15 cellular contexts compared by ENCODE assay signal in the genomic region with DNA sequence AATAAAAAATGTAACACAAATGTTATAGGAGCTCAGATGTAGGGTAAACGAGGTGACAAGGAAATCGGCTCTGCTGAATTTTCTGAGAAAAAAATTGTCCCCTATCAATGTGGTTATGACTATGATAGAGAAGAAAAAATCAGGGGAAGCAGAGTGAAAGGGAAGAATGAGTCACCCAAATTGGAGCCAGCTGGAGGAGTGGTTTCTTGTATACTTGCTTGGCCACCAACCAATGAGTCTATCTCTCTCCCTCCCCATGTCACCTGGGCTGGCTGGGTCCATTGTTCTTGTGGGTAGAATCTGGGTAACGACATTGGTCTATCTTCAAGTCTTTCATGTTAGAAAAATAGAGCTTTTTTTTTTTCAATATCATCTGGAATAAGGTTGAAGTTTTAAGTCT.
DNase-seq lines count a peak whose midpoint lies in the region; ATAC-seq and TF ChIP-seq lines count a peak whose summit lies in the region.
"Had no signal": no experiment of that assay in that cellular context is flagged by ENCODE, and none has a peak within 500 bp of the region (broad histone marks: within the 10 kb centered on the region; RNA-seq: fewer than 3 reads in every experiment).

No MANE protein-coding gene starts in this region.

- H3K4me3 ChIP-seq in smooth muscle cell = no peak overlapping the region
- H3K4me3 ChIP-seq in naive thymus-derived CD4-positive, alpha-beta T cell (ENCODE audit: low read length) = no peak overlapping the region
- H3K4me3 ChIP-seq: PC-9 had no signal

- POLR2A ChIA-PET in RWPE1 (lab: Yijun Ruan, JAX; ENCODE audit: low non-redundant PET) = no interaction called here
- POLR2A ChIA-PET in naive thymus-derived CD4-positive, alpha-beta T cell (lab: Charles Lee) = no interaction called here

- CTCF ChIA-PET in RWPE1 (lab: Yijun Ruan, JAX) = interaction anchor here (0.6 to 0.7 kb wide), 2 partner anchors 46 to 266 kb away, joined by 3 read pairs; no protein-coding TSS in a partner anchor
- CTCF ChIA-PET in naive thymus-derived CD4-positive, alpha-beta T cell (lab: Charles Lee) = no interaction called here

- no peaks in the 10 kb centered on the region for H3K9me3 ChIP-seq in smooth muscle cell (replicated peaks; ENCODE audit: low read depth)
- H3K9me3 ChIP-seq in naive thymus-derived CD4-positive, alpha-beta T cell (ENCODE audit: control insufficient read depth in 2 of 3, low read length in 3 of 3) = no peaks in the 10 kb centered on the region

- H3K4me1 Mint-ChIP-seq in naive thymus-derived CD4-positive, alpha-beta T cell = no peaks in the 10 kb centered on the region
- H3K4me1 Mint-ChIP-seq: T-helper 17 cell had no signal

- peak overlapping the region; percentile 29 for H3K4me2 ChIP-seq in smooth muscle cell
- H3K4me2 ChIP-seq: PC-9 had no signal

- DNase-seq in NCI-H2171 treated with DMSO at 0.1 percent for 48 hours (lab: John Stamatoyannopoulos, UW) (peak; percentile 29), NCI-H2171 (lab: John Stamatoyannopoulos, UW) (no peak), RWPE1 (ENCODE audit: low spot score) (peak; percentile 54), smooth muscle cell (lab: John Stamatoyannopoulos, UW; ENCODE audit: unreplicated experiment) (no peak), DMS79 treated with DMSO at 0.1 percent for 48 hours (lab: John Stamatoyannopoulos, UW) (no peak), amniotic stem cell (lab: John Stamatoyannopoulos, UW) (no peak)
- DNase-seq in naive thymus-derived CD4-positive, alpha-beta T cell = no peak
- DNase-seq: activated CD4-positive, alpha-beta T cell treated with anti-CD3 and anti-CD28 coated beads for 4 hours; cortex of kidney; NCI-H1092 treated with DMSO at 0.1 percent for 48 hours; NCI-H2227 treated with DMSO at 0.1 percent for 48 hours; T-helper 17 cell had no signal

- TF ChIP-seq CTCF in RWPE1 (conservative IDR thresholded peaks at IDR 0.05; ENCODE audit: low read depth) (no peak), smooth muscle cell (IDR thresholded peaks at IDR 0.05; ENCODE audit: borderline replicate concordance, insufficient read depth, poor library complexity, severe bottlenecking) (no peak)

- H3K9me3 Mint-ChIP-seq in naive thymus-derived CD4-positive, alpha-beta T cell = peaks cover 0 to 9% (median 0%) of the 10 kb centered on the region in 11 donors
- H3K9me3 Mint-ChIP-seq: mesothelial cell of epicardium had no signal

- WGBS in smooth muscle cell (ENCODE audit: low lambda C conversion rate) = 88% methylated on average over 3 of the region's 3 CpGs

- no peak overlapping the region for H3K27ac Mint-ChIP-seq in naive thymus-derived CD4-positive, alpha-beta T cell
- H3K27ac Mint-ChIP-seq: mesothelial cell of epicardium, T-helper 17 cell had no signal

- no peaks in the 10 kb centered on the region for H4K20me1 ChIP-seq in smooth muscle cell (ENCODE audit: low read depth)

- ATAC-seq in esophagus mucosa = peak; percentile 81
- ATAC-seq in naive thymus-derived CD4-positive, alpha-beta T cell = no peak
- ATAC-seq: T-helper 17 cell had no signal

- H3K27me3 Mint-ChIP-seq in naive thymus-derived CD4-positive, alpha-beta T cell = no peaks in the 10 kb centered on the region
- H3K27me3 Mint-ChIP-seq: T-helper 17 cell had no signal

- H3K27me3 ChIP-seq in smooth muscle cell (ENCODE audit: low read depth) = no peaks in the 10 kb centered on the region
- no peaks in the 10 kb centered on the region for H3K27me3 ChIP-seq in naive thymus-derived CD4-positive, alpha-beta T cell (ENCODE audit: control insufficient read depth in 2 of 2, insufficient read depth in 2 of 2, low read length in 2 of 2)

- H3K79me2 ChIP-seq in smooth muscle cell (ENCODE audit: low read depth) = no peaks in the 10 kb centered on the region

- no peaks in the 10 kb centered on the region for H3K4me1 ChIP-seq in smooth muscle cell (ENCODE audit: low read depth)
- no peaks in the 10 kb centered on the region for H3K4me1 ChIP-seq in naive thymus-derived CD4-positive, alpha-beta T cell (ENCODE audit: control insufficient read depth in 2 of 2, insufficient read depth in 2 of 2, low read length in 2 of 2)

- intact Hi-C loops in naive thymus-derived CD4-positive, alpha-beta T cell (cut with micrococcal nuclease) = no loop called here

- no peak overlapping the region for H3K4me3 Mint-ChIP-seq in naive thymus-derived CD4-positive, alpha-beta T cell
- H3K4me3 Mint-ChIP-seq: mesothelial cell of epicardium, T-helper 17 cell had no signal

- no peak overlapping the region for H3K27ac ChIP-seq in RWPE1
- H3K27ac ChIP-seq in smooth muscle cell (ENCODE audit: low read depth) = no peak overlapping the region
- H3K27ac ChIP-seq in naive thymus-derived CD4-positive, alpha-beta T cell (ENCODE audit: low read depth, low read length) = no peak overlapping the region
- H3K27ac ChIP-seq: PC-9 had no signal

- no peaks in the 10 kb centered on the region for H3F3A ChIP-seq in smooth muscle cell (ENCODE audit: low read depth)

- no peak overlapping the region for H2AFZ ChIP-seq in smooth muscle cell (ENCODE audit: low read depth)
- H2AFZ ChIP-seq: PC-9 had no signal

- no peak overlapping the region for H3K9ac ChIP-seq in smooth muscle cell (ENCODE audit: low read depth)

- no peaks in the 10 kb centered on the region for H3K36me3 ChIP-seq in smooth muscle cell (ENCODE audit: low read depth)
- no peaks in the 10 kb centered on the region for H3K36me3 ChIP-seq in naive thymus-derived CD4-positive, alpha-beta T cell (ENCODE audit: control insufficient read depth in 2 of 3, insufficient read depth in 3 of 3, low read length in 3 of 3)

- no peaks in the 10 kb centered on the region for H3K36me3 Mint-ChIP-seq in naive thymus-derived CD4-positive, alpha-beta T cell
- H3K36me3 Mint-ChIP-seq: mesothelial cell of epicardium had no signal

Comparison
In these comparisons a context has a peak if more than half of its experiments do, and no peak if none do; other contexts are left out.
1. DNase-seq: peak in NCI-H2171 treated with DMSO at 0.1 percent for 48 hours (single experiment) and RWPE1 (single experiment); none in NCI-H2171 (single experiment), smooth muscle cell (single experiment), naive thymus-derived CD4-positive, alpha-beta T cell (0 of 9), DMS79 treated with DMSO at 0.1 percent for 48 hours (single experiment) and amniotic stem cell (single experiment).